Comparison of ENCODE assay signal across 15 cellular contexts in genomic region chr10:61464461-61465215, GRCh38. TPM values are rescaled to one million over a fixed set of nuclear protein-coding genes. Genes with fewer than 3 reads are reported as not detected.
A peak's percentile ranks its signal among the peaks of the same experiment; 100 is the strongest.
DNase-seq lines count a peak whose midpoint lies in the region; TF ChIP-seq lines count a peak whose summit lies in the region.
"Had no signal": no experiment of that assay in that cellular context is flagged by ENCODE, and none has a peak within 500 bp of the region (broad histone marks: within the 10 kb centered on the region; RNA-seq: fewer than 3 reads in every experiment).

No MANE protein-coding gene starts in this region.

- no peak for TF ChIP-seq EP300 in SK-N-SH (IDR thresholded peaks at IDR 0.05; ENCODE audit: borderline replicate concordance in 1 of 2, low read depth in 1 of 2, low read length in 1 of 2)

- H3K36me3 ChIP-seq in SK-N-SH (replicated peaks in 1 of 2; ENCODE audit: control insufficient read depth in 1 of 2, insufficient read depth in 2 of 2, low read length in 1 of 2) = no peaks in the 10 kb centered on the region
- no peaks in the 10 kb centered on the region for H3K36me3 ChIP-seq in smooth muscle cell (ENCODE audit: low read depth)

- no peak overlapping the region for H3K9ac ChIP-seq in SK-N-SH
- H3K9ac ChIP-seq in smooth muscle cell (ENCODE audit: low read depth) = no peak overlapping the region

- POLR2A ChIA-PET in SK-N-SH (lab: Yijun Ruan, JAX) = no interaction called here

- H3K79me2 ChIP-seq in SK-N-SH (ENCODE audit: insufficient read depth) (no peaks in the 10 kb centered on the region), smooth muscle cell (ENCODE audit: low read depth) (no peaks in the 10 kb centered on the region)

- 72% methylated on average over 6 of the region's 6 CpGs for WGBS in SK-N-SH (ENCODE audit: low lambda C conversion rate)
- 73% methylated on average over 6 of the region's 6 CpGs for WGBS in smooth muscle cell (ENCODE audit: low lambda C conversion rate)

- DNase-seq in ELR (ENCODE audit: low read depth) = peak; percentile 76
- no peak for DNase-seq in SK-N-SH
- DNase-seq in fibroblast of mammary gland (ENCODE audit: low read depth) = peak; percentile 93
- no peak for DNase-seq in smooth muscle cell (lab: John Stamatoyannopoulos, UW; ENCODE audit: unreplicated experiment)
- DNase-seq in stimulated activated CD4-positive, alpha-beta T cell treated with anti-CD3 and anti-CD28 coated beads, Interleukin-4, amount 100 ng/mL, for 24 hours = no peak
- no peak for DNase-seq in activated CD4-positive, CD25-positive, alpha-beta regulatory T cell (lab: John Stamatoyannopoulos, UW)
- DNase-seq in NCI-H510A (lab: John Stamatoyannopoulos, UW) = no peak
- DNase-seq in NCI-H2029 treated with DMSO at 0.1 percent for 48 hours (lab: John Stamatoyannopoulos, UW) = no peak
- DNase-seq: activated CD4-positive, alpha-beta T cell treated with anti-CD3 and anti-CD28 coated beads for 4 hours; activated T-cell treated with anti-CD3 and anti-CD28 coated beads, Interleukin-2, amount 50 U/mL, for 48 hours; body of pancreas; MM.1S; NCI-H2171 treated with DMSO at 0.1 percent for 48 hours; retina had no signal

- no peaks in the 10 kb centered on the region for H3K9me2 ChIP-seq in SK-N-SH

- TF ChIP-seq RAD21 in SK-N-SH (IDR thresholded peaks at IDR 0.05; ENCODE audit: low read length) = no peak

- CTCF ChIA-PET in SK-N-SH (lab: Yijun Ruan, JAX) = no interaction called here

- no peak overlapping the region for H3K4me2 ChIP-seq in SK-N-SH
- H3K4me2 ChIP-seq in smooth muscle cell = no peak overlapping the region

- H3K27ac ChIP-seq in SK-N-SH (ENCODE audit: low read depth in 2 of 2, low read length in 1 of 2) (peak overlapping the region in 1 of 2 experiments; percentile 74; a peak in 1 of 4 replicates), smooth muscle cell (ENCODE audit: low read depth) (peak overlapping the region; percentile 4)
- H3K27ac ChIP-seq: body of pancreas had no signal

- no peaks in the 10 kb centered on the region for H3K9me3 ChIP-seq in SK-N-SH
- no peaks in the 10 kb centered on the region for H3K9me3 ChIP-seq in smooth muscle cell (replicated peaks; ENCODE audit: low read depth)
- H3K9me3 ChIP-seq: body of pancreas had no signal

- H3K4me1 ChIP-seq in SK-N-SH (ENCODE audit: control insufficient read depth in 1 of 2, insufficient read depth in 2 of 2, low read depth in 1 of 2, low read length in 1 of 2) = peaks cover 5 to 9% of the 10 kb centered on the region in 2 experiments; a peak in 3 of 4 replicates
- no peaks in the 10 kb centered on the region for H3K4me1 ChIP-seq in smooth muscle cell (ENCODE audit: low read depth)
- H3K4me1 ChIP-seq: body of pancreas had no signal

- peaks cover 10% of the 10 kb centered on the region for H3F3A ChIP-seq in SK-N-SH (replicated peaks; ENCODE audit: insufficient read depth)
- no peaks in the 10 kb centered on the region for H3F3A ChIP-seq in smooth muscle cell (ENCODE audit: low read depth)

- H2AFZ ChIP-seq in SK-N-SH (ENCODE audit: low read depth) = no peak overlapping the region
- H2AFZ ChIP-seq in smooth muscle cell (ENCODE audit: low read depth) = no peak overlapping the region

- H3K27me3 ChIP-seq in SK-N-SH (ENCODE audit: insufficient read depth) (no peaks in the 10 kb centered on the region), smooth muscle cell (ENCODE audit: low read depth) (no peaks in the 10 kb centered on the region)
- H3K27me3 ChIP-seq: body of pancreas had no signal

- H4K20me1 ChIP-seq in SK-N-SH (ENCODE audit: insufficient read depth) = no peaks in the 10 kb centered on the region
- no peaks in the 10 kb centered on the region for H4K20me1 ChIP-seq in smooth muscle cell (ENCODE audit: low read depth)

- H3K4me3 ChIP-seq in SK-N-SH (ENCODE audit: low read depth in 2 of 2, low read length in 1 of 2) (no peak overlapping the region), fibroblast of mammary gland (ENCODE audit: control insufficient read depth, low read depth, low read length) (no peak overlapping the region), smooth muscle cell (no peak overlapping the region)
- H3K4me3 ChIP-seq: body of pancreas had no signal

- TF ChIP-seq CTCF in SK-N-SH (IDR thresholded peaks at IDR 0.05) = no peak
- TF ChIP-seq CTCF in fibroblast of mammary gland (conservative IDR thresholded peaks at IDR 0.05; ENCODE audit: control insufficient read depth, insufficient read depth, low read depth, low read length) = no peak
- no peak for TF ChIP-seq CTCF in smooth muscle cell (IDR thresholded peaks at IDR 0.05; ENCODE audit: borderline replicate concordance, insufficient read depth, poor library complexity, severe bottlenecking)

TF ChIP-seq in SK-N-SH, 30 proteins besides CTCF, POLR2A, EP300 and RAD21:
- TF ChIP-seq, protein P1, sequence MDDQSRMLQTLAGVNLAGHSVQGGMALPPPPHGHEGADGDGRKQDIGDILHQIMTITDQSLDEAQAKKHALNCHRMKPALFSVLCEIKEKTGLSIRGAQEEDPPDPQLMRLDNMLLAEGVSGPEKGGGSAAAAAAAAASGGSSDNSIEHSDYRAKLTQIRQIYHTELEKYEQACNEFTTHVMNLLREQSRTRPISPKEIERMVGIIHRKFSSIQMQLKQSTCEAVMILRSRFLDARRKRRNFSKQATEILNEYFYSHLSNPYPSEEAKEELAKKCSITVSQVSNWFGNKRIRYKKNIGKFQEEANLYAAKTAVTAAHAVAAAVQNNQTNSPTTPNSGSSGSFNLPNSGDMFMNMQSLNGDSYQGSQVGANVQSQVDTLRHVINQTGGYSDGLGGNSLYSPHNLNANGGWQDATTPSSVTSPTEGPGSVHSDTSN (IDR thresholded peaks at IDR 0.05) = peak; percentile 21; the same call in 1 of the 2 replicates
- no peak for TF ChIP-seq TAF1 (IDR thresholded peaks at IDR 0.05; ENCODE audit: borderline replicate concordance, low read depth, low read length)

RNA-seq across cellular contexts. Expression of gene TMEM26, which starts 11.5 kb away (rescaled TPM):
- polyA plus RNA-seq in SK-N-SH (2012; rRNA removed) (0.05 and 0.06 TPM in 2 replicates), smooth muscle cell (not detected in 2 replicates)
- polyA plus RNA-seq in SK-N-SH (2012; cell fraction: cytosol; rRNA removed) = 0.05 and 0.13 TPM in 2 replicates
- 0.05 and 0.07 TPM in 2 replicates for polyA plus RNA-seq in SK-N-SH (2012; cell fraction: nucleus; rRNA removed)
- total RNA-seq in smooth muscle cell = not detected in 2 replicates
- total RNA-seq: body of pancreas, mononuclear cell had no signal

Comparison
In these comparisons a context has a peak if more than half of its experiments do, and no peak if none do; other contexts are left out.
1. DNase-seq: peak in ELR (single experiment) and fibroblast of mammary gland (single experiment); none in SK-N-SH (single experiment), smooth muscle cell (single experiment), stimulated activated CD4-positive, alpha-beta T cell treated with anti-CD3 and anti-CD28 coated beads, Interleukin-4, amount 100 ng/mL, for 24 hours (single experiment), activated CD4-positive, CD25-positive, alpha-beta regulatory T cell (0 of 4), NCI-H510A (single experiment) and NCI-H2029 treated with DMSO at 0.1 percent for 48 hours (single experiment).